Comparison of ENCODE assay signal across 14 cellular contexts in the genomic region with DNA sequence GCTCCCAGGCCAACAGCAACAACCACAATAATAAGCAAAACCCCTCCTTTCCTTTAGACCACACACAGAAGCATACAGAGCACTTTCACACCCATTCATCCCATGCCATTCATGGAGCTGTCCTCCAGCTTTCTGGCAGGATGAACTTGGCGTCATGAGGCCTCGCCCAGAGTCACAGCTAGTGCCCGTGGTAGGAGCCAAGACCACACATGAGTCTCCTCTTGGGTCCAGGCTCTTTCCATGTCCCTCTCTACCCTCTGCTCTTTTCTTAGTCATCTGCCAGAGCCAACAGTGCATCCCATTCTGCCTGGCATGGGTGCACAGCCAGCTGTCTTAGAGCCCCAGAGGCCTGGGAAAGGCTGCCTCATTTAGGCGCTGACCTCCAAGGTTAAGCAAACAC. TPM values are rescaled to one million over a fixed set of nuclear protein-coding genes. Genes with fewer than 3 reads are reported as not detected.
DNase-seq lines count a peak whose midpoint lies in the region; ATAC-seq and TF ChIP-seq lines count a peak whose summit lies in the region.
"Had no signal": no experiment of that assay in that cellular context is flagged by ENCODE, and none has a peak within 500 bp of the region (broad histone marks: within the 10 kb centered on the region; RNA-seq: fewer than 3 reads in every experiment).

No MANE protein-coding gene starts in this region.

- no peaks in the 10 kb centered on the region for H3K9me3 ChIP-seq in MG63

- peaks cover 16% of the 10 kb centered on the region for H3K27me3 Mint-ChIP-seq in chondrocyte (ENCODE audit: low read depth)
- H3K27me3 Mint-ChIP-seq: B cell had no signal

- no peak overlapping the region for H3K4me3 ChIP-seq in MG63

- intact Hi-C loops in sciatic nerve (cut with DNase I) = no loop called here

- H3K27me3 ChIP-seq in MG63 = no peaks in the 10 kb centered on the region

- H3K9me3 Mint-ChIP-seq in chondrocyte (ENCODE audit: low read depth) = no peaks in the 10 kb centered on the region
- H3K9me3 Mint-ChIP-seq: CD8-positive, alpha-beta T cell; H9 had no signal

- peaks cover 4% of the 10 kb centered on the region for H3K4me1 Mint-ChIP-seq in chondrocyte (ENCODE audit: low read depth)

- H3K4me3 Mint-ChIP-seq in chondrocyte (ENCODE audit: unreplicated experiment) = no peak overlapping the region
- H3K4me3 Mint-ChIP-seq: B cell; CD8-positive, alpha-beta T cell; H9 had no signal

- no peak for TF ChIP-seq CTCF in chondrocyte (IDR thresholded peaks at IDR 0.05)

- ATAC-seq in sciatic nerve (peak; percentile 46), HG02840 (IDR thresholded peaks at IDR 0.05; ENCODE audit: low FRiP score, unreplicated experiment) (no peak), HG03342 (IDR thresholded peaks at IDR 0.05; ENCODE audit: unreplicated experiment) (no peak)
- ATAC-seq: CD8-positive, alpha-beta T cell; HepG2 had no signal

- no peaks in the 10 kb centered on the region for H3K36me3 Mint-ChIP-seq in chondrocyte (ENCODE audit: low read depth)
- H3K36me3 Mint-ChIP-seq: CD8-positive, alpha-beta T cell had no signal

- peak; percentile 61 for DNase-seq in Caki2 (ENCODE audit: low read depth)
- peak; percentile 56 for DNase-seq in MG63
- DNase-seq in chondrocyte (ENCODE audit: low spot score) = peak; percentile 17
- no peak for DNase-seq in sciatic nerve (ENCODE audit: low spot score)
- no peak for DNase-seq in NCI-H2227 (lab: John Stamatoyannopoulos, UW; ENCODE audit: unreplicated experiment)
- DNase-seq: CD8-positive, alpha-beta T cell; COR-L47; DMS53; GOT3; H9 had no signal

- no peaks in the 10 kb centered on the region for H3K36me3 ChIP-seq in MG63

- in situ Hi-C loops in Caki2 (cut with HindIII; ENCODE audit: low pct_unique_long_range_greater_than_20kb, low sequenced_read_pairs) = no loop called here

- H3K27ac Mint-ChIP-seq in chondrocyte (ENCODE audit: unreplicated experiment) = no peak overlapping the region
- H3K27ac Mint-ChIP-seq: B cell; CD8-positive, alpha-beta T cell; H9 had no signal

RNA-seq across cellular contexts. Expression of a gene that starts 1.8 kb away (rescaled TPM):
- total RNA-seq in Caki2 (2014; rRNA removed; shearing (Covaris generic); ENCODE audit: low replicate concordance) = 0.24 TPM in 1 of 2 replicates, not detected in the other
- total RNA-seq in MG63 (2014; rRNA removed; shearing (Covaris generic); ENCODE audit: low replicate concordance) = not detected in 2 replicates
- not detected in 3 replicates for total RNA-seq in chondrocyte
- total RNA-seq in sciatic nerve = not detected
- total RNA-seq: B cell; CD8-positive, alpha-beta T cell; H9; HepG2 had no signal

Comparison
In these comparisons a context has a peak if more than half of its experiments do, and no peak if none do; other contexts are left out.
1. DNase-seq: peak in Caki2 (single experiment), MG63 (single experiment) and chondrocyte (single experiment); none in sciatic nerve (single experiment) and NCI-H2227 (single experiment).